In genomic region chr15:73051811-73052678, GRCh38 we compare ENCODE assay signal across 8 cellular contexts. TPM values are rescaled to one million over a fixed set of nuclear protein-coding genes. Genes with fewer than 3 reads are reported as not detected.
DNase-seq lines count a peak whose midpoint lies in the region; ATAC-seq and TF ChIP-seq lines count a peak whose summit lies in the region.

A gene with protein sequence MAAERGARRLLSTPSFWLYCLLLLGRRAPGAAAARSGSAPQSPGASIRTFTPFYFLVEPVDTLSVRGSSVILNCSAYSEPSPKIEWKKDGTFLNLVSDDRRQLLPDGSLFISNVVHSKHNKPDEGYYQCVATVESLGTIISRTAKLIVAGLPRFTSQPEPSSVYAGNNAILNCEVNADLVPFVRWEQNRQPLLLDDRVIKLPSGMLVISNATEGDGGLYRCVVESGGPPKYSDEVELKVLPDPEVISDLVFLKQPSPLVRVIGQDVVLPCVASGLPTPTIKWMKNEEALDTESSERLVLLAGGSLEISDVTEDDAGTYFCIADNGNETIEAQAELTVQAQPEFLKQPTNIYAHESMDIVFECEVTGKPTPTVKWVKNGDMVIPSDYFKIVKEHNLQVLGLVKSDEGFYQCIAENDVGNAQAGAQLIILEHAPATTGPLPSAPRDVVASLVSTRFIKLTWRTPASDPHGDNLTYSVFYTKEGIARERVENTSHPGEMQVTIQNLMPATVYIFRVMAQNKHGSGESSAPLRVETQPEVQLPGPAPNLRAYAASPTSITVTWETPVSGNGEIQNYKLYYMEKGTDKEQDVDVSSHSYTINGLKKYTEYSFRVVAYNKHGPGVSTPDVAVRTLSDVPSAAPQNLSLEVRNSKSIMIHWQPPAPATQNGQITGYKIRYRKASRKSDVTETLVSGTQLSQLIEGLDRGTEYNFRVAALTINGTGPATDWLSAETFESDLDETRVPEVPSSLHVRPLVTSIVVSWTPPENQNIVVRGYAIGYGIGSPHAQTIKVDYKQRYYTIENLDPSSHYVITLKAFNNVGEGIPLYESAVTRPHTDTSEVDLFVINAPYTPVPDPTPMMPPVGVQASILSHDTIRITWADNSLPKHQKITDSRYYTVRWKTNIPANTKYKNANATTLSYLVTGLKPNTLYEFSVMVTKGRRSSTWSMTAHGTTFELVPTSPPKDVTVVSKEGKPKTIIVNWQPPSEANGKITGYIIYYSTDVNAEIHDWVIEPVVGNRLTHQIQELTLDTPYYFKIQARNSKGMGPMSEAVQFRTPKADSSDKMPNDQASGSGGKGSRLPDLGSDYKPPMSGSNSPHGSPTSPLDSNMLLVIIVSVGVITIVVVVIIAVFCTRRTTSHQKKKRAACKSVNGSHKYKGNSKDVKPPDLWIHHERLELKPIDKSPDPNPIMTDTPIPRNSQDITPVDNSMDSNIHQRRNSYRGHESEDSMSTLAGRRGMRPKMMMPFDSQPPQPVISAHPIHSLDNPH (N-terminal part only) (plus strand): TSS chr15:73052463. CDS start chr15:73052676, 213 bp downstream.

- H3K4me3 Mint-ChIP-seq in CD8-positive, alpha-beta T cell, result peak within 1 kb of the TSS; percentile 82
- peak within 1 kb of the TSS; percentile 82 to 94 (median 88) for H3K4me3 Mint-ChIP-seq in nephron

- peaks cover 10% of the 10 kb centered on the region for H3K4me1 ChIP-seq in CD8-positive, alpha-beta T cell (ENCODE audit: insufficient read depth, low read length)

- H3K27ac ChIP-seq in CD8-positive, alpha-beta T cell (ENCODE audit: low read depth, low read length), result peak within 1 kb of the TSS; percentile 56

- peaks cover 21% of the 10 kb centered on the region for H3K27me3 Mint-ChIP-seq in CD8-positive, alpha-beta T cell (ENCODE audit: low read depth)
- H3K27me3 Mint-ChIP-seq in nephron (ENCODE audit: low read depth), result no peaks in the 10 kb centered on the region

- TF ChIP-seq CTCF in CD8-positive, alpha-beta T cell (IDR thresholded peaks at IDR 0.05), result no peak
- no peak for TF ChIP-seq CTCF in fibroblast of villous mesenchyme (IDR thresholded peaks at IDR 0.05; ENCODE audit: insufficient read depth, low read depth, low read length)
- no peak for TF ChIP-seq CTCF in nephron (IDR thresholded peaks at IDR 0.05; ENCODE audit: unreplicated experiment in 3 of 3)

- H3K9me3 ChIP-seq in CD8-positive, alpha-beta T cell (ENCODE audit: low read length), result no peaks in the 10 kb centered on the region

- intact Hi-C loops in CD8-positive, alpha-beta T cell (cut with DNase I, micrococcal nuclease), result loop anchor here (1.0 to 5.0 kb wide), 4 partner anchors 29 to 935 kb away; partner anchors contain the start of genes ADPGK (in 2 of the 2), MYO9A (in 2 of the 2) and SENP8 (in 2 of the 2)

- no peaks in the 10 kb centered on the region for H3K9me3 Mint-ChIP-seq in CD8-positive, alpha-beta T cell
- H3K9me3 Mint-ChIP-seq in nephron, result no peaks in the 10 kb centered on the region

- peak within 1 kb of the TSS; percentile 61 for H3K27ac Mint-ChIP-seq in CD8-positive, alpha-beta T cell
- H3K27ac Mint-ChIP-seq in nephron, result peak within 1 kb of the TSS; percentile 91 to 96 (median 96)

- H3K36me3 Mint-ChIP-seq in CD8-positive, alpha-beta T cell, result no peaks in the 10 kb centered on the region
- no peaks in the 10 kb centered on the region for H3K36me3 Mint-ChIP-seq in nephron (ENCODE audit: low read depth)

- ATAC-seq in CD8-positive, alpha-beta T cell, result peak; percentile 73
- peak; percentile 68 for ATAC-seq in GM21528 (IDR thresholded peaks at IDR 0.05; ENCODE audit: low FRiP score, unreplicated experiment)

- peak; percentile 52 to 83 (median 73) for DNase-seq in CD8-positive, alpha-beta T cell
- DNase-seq in Kasumi-1 (lab: John Stamatoyannopoulos, UW) (peak; percentile 36), SHP77 (lab: John Stamatoyannopoulos, UW) (peak; percentile 54 to 74), fibroblast of villous mesenchyme (ENCODE audit: low read depth) (peak; percentile 67)
- peak; percentile 61 for DNase-seq in activated gamma-delta T cell treated with anti-CD3 and anti-CD28 coated beads, Interleukin-2, amount 50 U/mL, for 16 hours (ENCODE audit: low read depth)
- DNase-seq in stimulated activated naive CD4-positive, alpha-beta T cell treated with Interleukin-2 at 50 U/mL for 16 hours (lab: John Stamatoyannopoulos, UW), result peak; percentile 81

- H3K27me3 ChIP-seq in CD8-positive, alpha-beta T cell (ENCODE audit: insufficient read depth, low read length), result no peaks in the 10 kb centered on the region

- CTCF ChIA-PET in CD8-positive, alpha-beta T cell (lab: Charles Lee), result no interaction called here

- H3K36me3 ChIP-seq in CD8-positive, alpha-beta T cell (ENCODE audit: insufficient read depth, low read length), result no peaks in the 10 kb centered on the region

- peak within 1 kb of the TSS; percentile 85 for H3K4me3 ChIP-seq in CD8-positive, alpha-beta T cell (ENCODE audit: low read depth, low read length)
- peak within 1 kb of the TSS; percentile 72 for H3K4me3 ChIP-seq in fibroblast of villous mesenchyme (ENCODE audit: low read depth, low read length)

- H3K4me1 Mint-ChIP-seq in CD8-positive, alpha-beta T cell (ENCODE audit: low read depth), result peaks cover 13% of the 10 kb centered on the region
- H3K4me1 Mint-ChIP-seq in nephron, result peaks cover 17% of the 10 kb centered on the region

- POLR2A ChIA-PET in CD8-positive, alpha-beta T cell (lab: Charles Lee), result interaction anchor here (1.4 kb wide), 1 partner anchor 268 kb away, joined by 3 read pairs; the partner anchor contains the start of gene ADPGK

RNA-seq across cellular contexts. Expression of the gene that starts here (rescaled TPM):
- 1 to 10 TPM; 3.0 to 3.3 TPM for total RNA-seq in CD8-positive, alpha-beta T cell
- 38.3 and 60.5 TPM in 2 replicates for total RNA-seq in fibroblast of villous mesenchyme

Comparison
In these comparisons a context has a peak if more than half of its experiments do, and no peak if none do; other contexts are left out.
1. Peak in every context shown above with its lines: DNase-seq, ATAC-seq, H3K4me3 ChIP-seq and H3K27ac ChIP-seq.